ENCODE assay signal across 9 cellular contexts in the genomic region with DNA sequence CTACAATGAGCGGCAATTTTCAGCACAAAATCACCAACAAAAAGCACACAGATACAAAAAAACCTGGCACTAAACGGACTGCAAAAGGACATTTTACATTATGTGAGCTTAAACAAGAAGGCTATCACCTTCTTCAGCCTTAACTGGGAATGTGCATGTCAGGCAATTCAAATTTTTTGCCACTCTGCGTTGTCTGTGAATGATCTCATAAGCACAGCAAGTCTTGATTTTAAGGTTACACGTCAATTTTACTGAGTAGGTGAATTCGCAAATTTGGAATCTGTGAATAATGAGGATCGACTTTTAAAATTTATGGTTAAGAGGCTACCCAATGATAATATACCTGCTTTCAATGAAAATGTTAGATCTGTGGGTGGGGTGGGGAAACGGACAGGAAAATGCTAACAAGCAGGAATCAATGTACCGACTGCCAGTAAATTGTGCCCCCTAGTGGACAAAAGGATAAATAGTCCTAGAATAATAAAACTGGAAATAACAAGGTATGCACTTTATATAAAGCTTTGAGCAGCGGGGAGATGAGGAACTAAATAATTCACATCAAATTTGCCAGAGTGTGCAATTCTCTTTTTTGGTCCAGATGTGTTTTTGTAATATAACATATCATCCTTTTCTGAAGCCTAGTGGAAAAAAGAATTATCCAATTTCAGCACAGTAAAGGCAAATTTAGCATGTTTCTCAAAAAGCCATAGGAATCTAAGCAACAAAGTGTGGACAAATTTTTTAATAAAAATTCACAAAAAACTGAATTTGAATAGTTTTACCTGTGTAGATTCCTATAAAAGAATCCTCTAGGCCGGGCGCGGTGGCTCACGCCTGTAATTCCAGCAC. TPM values are rescaled to one million over a fixed set of nuclear protein-coding genes. Genes with fewer than 3 reads are reported as not detected.
A peak's percentile ranks its signal among the peaks of the same experiment; 100 is the strongest.
DNase-seq lines count a peak whose midpoint lies in the region; ATAC-seq, FAIRE-seq and TF ChIP-seq lines count a peak whose summit lies in the region.
"Had no signal": no experiment of that assay in that cellular context is flagged by ENCODE, and none has a peak within 500 bp of the region (broad histone marks: within the 10 kb centered on the region; RNA-seq: fewer than 3 reads in every experiment).

No MANE protein-coding gene starts in this region.

- no peaks in the 10 kb centered on the region for H3K4me1 ChIP-seq in pancreas

- no peak overlapping the region for H3K4me2 ChIP-seq in SU-DHL-6 (ENCODE audit: low read depth, low read length, poor library complexity, severe bottlenecking)

- no peaks in the 10 kb centered on the region for H3F3A ChIP-seq in SU-DHL-6 (ENCODE audit: insufficient read depth)

- H3K9ac ChIP-seq in SU-DHL-6 (ENCODE audit: low read length), result no peak overlapping the region

- H2AFZ ChIP-seq in SU-DHL-6 (ENCODE audit: low read depth, low read length, severe bottlenecking), result peak overlapping the region; percentile 23

- no peaks in the 10 kb centered on the region for H3K36me3 ChIP-seq in SU-DHL-6 (ENCODE audit: low read length)
- H3K36me3 ChIP-seq in pancreas, result no peaks in the 10 kb centered on the region

- intact Hi-C loops in pancreas (cut with DNase I), result loop anchor here in 1 of 3 donors (5.0 kb wide), 1 partner anchor 244 kb away; no protein-coding TSS in a partner anchor
- intact Hi-C loops in activated T-helper 1 cell treated with anti-CD3 and anti-CD28 coated beads, Interleukin-12 subunit alpha, Interleukin-12 subunit beta, Interleukin-2, Interleukin-4 antibody, amounts not matched to agents 30 ng/mL and 10 ng/mL and 1 ng/mL, durations not matched to agents 14 hours and 24 hours and 36 hours (cut with micrococcal nuclease), result loop anchor here (1.0 to 5.0 kb wide), 2 partner anchors 242 to 384 kb away; a partner anchor contains a TSS

- H4K20me1 ChIP-seq in SU-DHL-6 (ENCODE audit: low read depth, low read length), result no peaks in the 10 kb centered on the region

- TF ChIP-seq CTCF in SU-DHL-6 (IDR thresholded peaks at IDR 0.05; ENCODE audit: insufficient read depth, low read length, poor library complexity, severe bottlenecking) (peak; percentile 83), pancreas (IDR thresholded peaks at IDR 0.05) (peak; percentile 60 to 77 (median 69))

- no peaks in the 10 kb centered on the region for H3K79me2 ChIP-seq in SU-DHL-6 (ENCODE audit: insufficient read depth, low read length)

- FAIRE-seq in pancreas (lab: Jason Lieb, UNC), result peak; percentile 77

- H3K27me3 Mint-ChIP-seq in activated T-helper 1 cell treated with anti-CD3 and anti-CD28 coated beads, Interleukin-12 subunit alpha, Interleukin-12 subunit beta, Interleukin-2, Interleukin-4 antibody, amounts not matched to agents 30 ng/mL and 10 ng/mL and 1 ng/mL, durations not matched to agents 14 hours and 24 hours and 36 hours (ENCODE audit: insufficient read depth), result peaks cover 11% of the 10 kb centered on the region

- H3K27me3 ChIP-seq in SU-DHL-6 (ENCODE audit: low read length) (no peaks in the 10 kb centered on the region), pancreas (no peaks in the 10 kb centered on the region)

- no peak overlapping the region for H3K4me3 ChIP-seq in SU-DHL-6 (ENCODE audit: insufficient read depth, low read length, poor library complexity, severe bottlenecking)
- H3K4me3 ChIP-seq in pancreas, result no peak overlapping the region

- 38 to 40% methylated on average over 13 of the region's 13 CpGs for WGBS in pancreas, 2 donors

- no peaks in the 10 kb centered on the region for H3K36me3 Mint-ChIP-seq in activated T-helper 1 cell treated with anti-CD3 and anti-CD28 coated beads, Interleukin-12 subunit alpha, Interleukin-12 subunit beta, Interleukin-2, Interleukin-4 antibody, amounts not matched to agents 30 ng/mL and 10 ng/mL and 1 ng/mL, durations not matched to agents 14 hours and 24 hours and 36 hours (ENCODE audit: low read depth)

- H3K9me3 ChIP-seq in SU-DHL-6 (ENCODE audit: insufficient read depth, low read length) (no peaks in the 10 kb centered on the region), pancreas (no peaks in the 10 kb centered on the region)

- H3K27ac ChIP-seq in SU-DHL-6 (ENCODE audit: low read depth, low read length), result no peak overlapping the region
- H3K27ac ChIP-seq in pancreas, result no peak overlapping the region

- no peak overlapping the region for H3K4me3 Mint-ChIP-seq in activated T-helper 1 cell treated with anti-CD3 and anti-CD28 coated beads, Interleukin-12 subunit alpha, Interleukin-12 subunit beta, Interleukin-2, Interleukin-4 antibody, amounts not matched to agents 30 ng/mL and 10 ng/mL and 1 ng/mL, durations not matched to agents 14 hours and 24 hours and 36 hours

- H3K9me3 Mint-ChIP-seq in activated T-helper 1 cell treated with anti-CD3 and anti-CD28 coated beads, Interleukin-12 subunit alpha, Interleukin-12 subunit beta, Interleukin-2, Interleukin-4 antibody, amounts not matched to agents 30 ng/mL and 10 ng/mL and 1 ng/mL, durations not matched to agents 14 hours and 24 hours and 36 hours, result no peaks in the 10 kb centered on the region

- H3K4me1 Mint-ChIP-seq in activated T-helper 1 cell treated with anti-CD3 and anti-CD28 coated beads, Interleukin-12 subunit alpha, Interleukin-12 subunit beta, Interleukin-2, Interleukin-4 antibody, amounts not matched to agents 30 ng/mL and 10 ng/mL and 1 ng/mL, durations not matched to agents 14 hours and 24 hours and 36 hours (ENCODE audit: low read depth), result peaks cover 8% of the 10 kb centered on the region

- no peaks in the 10 kb centered on the region for H3K9me2 ChIP-seq in SU-DHL-6 (replicated peaks; ENCODE audit: insufficient read depth, low read length)

- DNase-seq in DMS 273 (lab: John Stamatoyannopoulos, UW; ENCODE audit: unreplicated experiment) (peak; percentile 77), NCI-H1092 treated with DMSO at 0.1 percent for 48 hours (lab: John Stamatoyannopoulos, UW) (peak; percentile 85), fibroblast of the conjunctiva (ENCODE audit: low read depth) (peak; percentile 35), pancreas (peak in 1 of 6 donors; percentile 15)
- DNase-seq in activated T-helper 1 cell treated with anti-CD3 and anti-CD28 coated beads, Interleukin-12 subunit alpha, Interleukin-12 subunit beta, Interleukin-2, Interleukin-4 antibody, amounts not matched to agents 30 ng/mL and 10 ng/mL and 1 ng/mL, durations not matched to agents 14 hours and 24 hours and 36 hours (ENCODE audit: low spot score), result no peak

- H3K27ac Mint-ChIP-seq in activated T-helper 1 cell treated with anti-CD3 and anti-CD28 coated beads, Interleukin-12 subunit alpha, Interleukin-12 subunit beta, Interleukin-2, Interleukin-4 antibody, amounts not matched to agents 30 ng/mL and 10 ng/mL and 1 ng/mL, durations not matched to agents 14 hours and 24 hours and 36 hours, result no peak overlapping the region

- peak; percentile 66 for ATAC-seq in GM21423 (IDR thresholded peaks at IDR 0.05; ENCODE audit: unreplicated experiment)
- ATAC-seq in pancreas, result peak; percentile 71 to 89 (median 82)
- no peak for ATAC-seq in activated CD4-positive, CD25-positive, alpha-beta regulatory T cell treated with anti-CD3 and anti-CD28 coated beads, Interleukin-2, amount 50 U/mL, for 24 hours

RNA-seq across cellular contexts. Expression of a gene that starts 20.5 kb away (rescaled TPM):
- under 1 TPM in 3 of 6 donors, not detected in 3; 0.37 to 0.65 (median 0.39) TPM for total RNA-seq in pancreas
- under 1 TPM; 0.30 to 0.33 TPM for polyA plus RNA-seq in pancreas
- total RNA-seq in activated T-helper 1 cell treated with anti-CD3 and anti-CD28 coated beads, Interleukin-12 subunit alpha, Interleukin-12 subunit beta, Interleukin-2, Interleukin-4 antibody, amounts not matched to agents 30 ng/mL and 10 ng/mL and 1 ng/mL, durations not matched to agents 14 hours and 24 hours and 36 hours, result not detected in 2 replicates
- total RNA-seq: T-helper 1 cell treated with Interleukin-12 subunit alpha and Interleukin-12 subunit beta and Interleukin-4 antibody, amounts not matched to agents 30 ng/mL and 1 ng/mL, for 36 hours had no signal

Comparison
In these comparisons a context has a peak if more than half of its experiments do, and no peak if none do; other contexts are left out.
1. ATAC-seq: peak in GM21423 (single experiment) and pancreas (4 of 4); none in activated CD4-positive, CD25-positive, alpha-beta regulatory T cell treated with anti-CD3 and anti-CD28 coated beads, Interleukin-2, amount 50 U/mL, for 24 hours (0 of 2).